ENCODE assay signal across 8 cellular contexts in the genomic region with DNA sequence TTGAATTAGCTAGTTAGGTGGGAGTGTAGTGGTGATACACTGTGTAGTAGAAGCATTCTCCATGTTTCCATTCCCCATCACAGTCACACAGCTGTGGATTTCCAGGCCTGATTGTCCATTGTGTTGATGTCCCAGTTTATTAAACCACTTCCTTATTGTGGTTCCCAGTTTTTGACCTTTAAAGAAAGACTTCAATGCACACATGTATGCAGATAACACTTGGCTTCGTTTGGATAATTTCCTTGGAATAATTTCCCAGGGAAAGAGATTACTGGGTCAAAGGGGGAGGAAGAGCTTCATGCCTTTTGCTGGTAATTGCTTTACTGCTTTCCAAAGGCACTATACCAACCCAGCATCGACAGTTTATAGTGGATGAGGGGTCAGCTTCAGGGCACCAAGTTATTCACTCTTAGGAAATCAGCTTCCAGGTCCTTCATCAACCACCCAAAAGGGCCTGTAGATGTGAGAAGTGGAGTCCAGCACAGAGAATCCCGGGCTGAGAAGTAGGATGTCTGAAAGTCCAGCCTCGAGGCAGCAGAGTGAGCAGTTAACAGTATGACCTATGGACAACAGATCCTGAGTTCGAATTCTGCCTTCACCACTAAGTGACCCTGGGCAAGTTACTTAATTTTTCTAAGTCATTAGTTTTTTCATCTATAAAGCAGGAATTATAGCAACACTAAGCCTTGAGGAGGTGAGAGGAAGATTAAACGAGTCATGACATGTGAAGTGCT. TPM values are rescaled to one million over a fixed set of nuclear protein-coding genes. Genes with fewer than 3 reads are reported as not detected.
DNase-seq lines count a peak whose midpoint lies in the region; ATAC-seq, FAIRE-seq and TF ChIP-seq lines count a peak whose summit lies in the region.

No MANE protein-coding gene starts in this region.

- H3K36me3 ChIP-seq in OCI-LY3 (replicated peaks; ENCODE audit: low read depth, low read length) (no peaks in the 10 kb centered on the region), endothelial cell of umbilical vein (ENCODE audit: control insufficient read depth in 2 of 2, extremely low read depth in 1 of 2, insufficient read depth in 2 of 2, low read length in 2 of 2) (no peaks in the 10 kb centered on the region)
- H3K36me3 ChIP-seq in naive thymus-derived CD4-positive, alpha-beta T cell (ENCODE audit: control insufficient read depth in 2 of 3, insufficient read depth in 3 of 3, low read length in 3 of 3) = no peaks in the 10 kb centered on the region

- H3K4me1 Mint-ChIP-seq in naive thymus-derived CD4-positive, alpha-beta T cell = peaks cover 58 to 99% (median 83%) of the 10 kb centered on the region in 7 donors

- no peaks in the 10 kb centered on the region for H3K9me1 ChIP-seq in endothelial cell of umbilical vein (replicated peaks; ENCODE audit: control insufficient read depth, extremely low read depth, insufficient read depth, low read length)

- peak in 1 of 2 experiments; percentile 63 for DNase-seq in A549 (ENCODE audit: low read depth in 1 of 2, low spot score in 1 of 2)
- peak; percentile 94 for DNase-seq in endothelial cell of umbilical vein (ENCODE audit: low read depth, low spot score)
- peak in 1 of 9 donors; percentile 6 for DNase-seq in naive thymus-derived CD4-positive, alpha-beta T cell

- CTCF ChIA-PET in A549 (lab: Yijun Ruan, JAX) (interaction anchor here (0.6 to 36.6 kb wide), 39 partner anchors 11 to 1148 kb away, joined by 3 to 1144 read pairs (median 7); partner anchors contain the start of genes CCR7, GJD3, IGFBP4 and TNS4), endothelial cell of umbilical vein (lab: Charles Lee) (interaction anchor here (0.6 to 9.6 kb wide), 61 partner anchors 10 to 1133 kb away, joined by 3 to 304 read pairs (median 6); partner anchors contain the start of genes CDC6, GJD3, IGFBP4 and TNS4)
- CTCF ChIA-PET in naive thymus-derived CD4-positive, alpha-beta T cell (lab: Charles Lee) = interaction anchor here (0.6 to 9.2 kb wide), 49 partner anchors 10 to 588 kb away, joined by 3 to 88 read pairs (median 6); partner anchors contain the start of genes GJD3, IGFBP4 and TOP2A

- intact Hi-C loops in endothelial cell of umbilical vein (cut with micrococcal nuclease) = loop anchor here (1.0 to 5.0 kb wide), 10 partner anchors 33 to 244 kb away; partner anchors contain the start of genes IGFBP4 and TOP2A
- intact Hi-C loops in naive thymus-derived CD4-positive, alpha-beta T cell (cut with micrococcal nuclease) = loop anchor here (1.0 to 2.0 kb wide), 16 partner anchors 9 to 314 kb away; partner anchors contain the start of genes IGFBP4 (in 1 of the 2) and WIPF2 (in 1 of the 2)

- H3K27ac ChIP-seq in A549 (peak overlapping the region; percentile 95 to 99), OCI-LY3 (ENCODE audit: low read length) (peak overlapping the region; percentile 92), endothelial cell of umbilical vein (ENCODE audit: insufficient read depth, low read depth, low read length) (peak overlapping the region; percentile 74)
- no peak overlapping the region for H3K27ac ChIP-seq in naive thymus-derived CD4-positive, alpha-beta T cell (ENCODE audit: low read depth, low read length)

- no TSS peak for BruUV-seq in endothelial cell of umbilical vein (replicated peaks; lab: Mats Ljungman, UMichigan)

- WGBS in A549 (ENCODE audit: missing lambda C conversion rate) = 36% methylated on average over 6 of the region's 6 CpGs

- H3K4me1 ChIP-seq in A549 = peaks cover 71% of the 10 kb centered on the region
- H3K4me1 ChIP-seq in OCI-LY3 (ENCODE audit: low read length) = peaks cover 61% of the 10 kb centered on the region
- peaks cover 37% of the 10 kb centered on the region for H3K4me1 ChIP-seq in endothelial cell of umbilical vein (ENCODE audit: control insufficient read depth, extremely low read depth, insufficient read depth, low read length)
- peaks cover 73 to 74% of the 10 kb centered on the region in 2 donors for H3K4me1 ChIP-seq in naive thymus-derived CD4-positive, alpha-beta T cell (ENCODE audit: control insufficient read depth in 2 of 2, insufficient read depth in 2 of 2, low read length in 2 of 2)

- no peak for TF ChIP-seq POLR2A in A549 (IDR thresholded peaks at IDR 0.05; ENCODE audit: low read length)
- TF ChIP-seq POLR2A in endothelial cell of umbilical vein (IDR thresholded peaks at IDR 0.05; ENCODE audit: low read depth, low read length) = no peak

- H3K27ac Mint-ChIP-seq in naive thymus-derived CD4-positive, alpha-beta T cell = peak overlapping the region; percentile 92 to 99 (median 97)

- TF ChIP-seq RAD21 in A549 (conservative IDR thresholded peaks at IDR 0.05 in 1 of 2, IDR thresholded peaks at IDR 0.05 in 1 of 2) = no peak

- no peaks in the 10 kb centered on the region for H3K27me3 ChIP-seq in OCI-LY3 (ENCODE audit: low read depth, low read length)
- H3K27me3 ChIP-seq in endothelial cell of umbilical vein (ENCODE audit: control insufficient read depth in 2 of 2, insufficient read depth in 2 of 2, low read length in 2 of 2) = peaks cover 0 to 11% of the 10 kb centered on the region in 2 experiments
- no peaks in the 10 kb centered on the region for H3K27me3 ChIP-seq in naive thymus-derived CD4-positive, alpha-beta T cell (ENCODE audit: control insufficient read depth in 2 of 2, insufficient read depth in 2 of 2, low read length in 2 of 2)

- POLR2A ChIA-PET in A549 (lab: Yijun Ruan, JAX) (interaction anchor here (0.6 to 9.7 kb wide), 23 partner anchors 10 to 171 kb away, joined by 3 to 177 read pairs (median 9); partner anchors contain the start of genes IGFBP4 and TOP2A), endothelial cell of umbilical vein (lab: Charles Lee) (interaction anchor here (1.0 to 1.9 kb wide), 6 partner anchors 29 to 115 kb away, joined by 3 to 9 read pairs (median 4); partner anchors contain the start of genes IGFBP4 and TOP2A)
- POLR2A ChIA-PET in naive thymus-derived CD4-positive, alpha-beta T cell (lab: Charles Lee) = interaction anchor here (0.6 to 45.4 kb wide), 31 partner anchors 11 to 225 kb away, joined by 3 to 1524 read pairs (median 6); partner anchors contain the start of genes CCR7, IGFBP4, RARA and TOP2A

- H3K36me3 Mint-ChIP-seq in naive thymus-derived CD4-positive, alpha-beta T cell = peaks cover 0 to 29% (median 0%) of the 10 kb centered on the region in 5 donors

- no peaks in the 10 kb centered on the region for H4K20me1 ChIP-seq in OCI-LY3 (ENCODE audit: insufficient read depth, low read length)
- no peaks in the 10 kb centered on the region for H4K20me1 ChIP-seq in endothelial cell of umbilical vein (replicated peaks; ENCODE audit: control insufficient read depth, extremely low read depth, insufficient read depth, low read length)

- H3K4me3 ChIP-seq in A549 = no peak overlapping the region
- peak overlapping the region; percentile 71 for H3K4me3 ChIP-seq in OCI-LY3 (ENCODE audit: low read length)
- H3K4me3 ChIP-seq in endothelial cell of umbilical vein (replicated peaks in 1 of 3; ENCODE audit: insufficient read depth in 1 of 3, low read depth in 1 of 3, low read length in 3 of 3) = peak overlapping the region in 1 of 3 experiments; percentile 11
- H3K4me3 ChIP-seq in naive thymus-derived CD4-positive, alpha-beta T cell (ENCODE audit: low read length) = no peak overlapping the region

- H3K4me3 Mint-ChIP-seq in naive thymus-derived CD4-positive, alpha-beta T cell = peak overlapping the region in 8 of 10 donors; percentile 12 to 90 (median 78)

- H2AFZ ChIP-seq in OCI-LY3 (ENCODE audit: low read depth, low read length) (no peak overlapping the region), endothelial cell of umbilical vein (ENCODE audit: low read depth, low read length) (peak overlapping the region; percentile 9)

- dilution Hi-C loops in endothelial cell of umbilical vein (cut with MboI; ENCODE audit: extremely low pct_ligation_motif_present, low sequenced_read_pairs) = no loop called here

- H3K27me3 Mint-ChIP-seq in naive thymus-derived CD4-positive, alpha-beta T cell = peaks cover 0 to 3% (median 0%) of the 10 kb centered on the region in 5 donors

- H3K4me2 ChIP-seq in A549 (peak overlapping the region; percentile 60), OCI-LY3 (ENCODE audit: low read length) (peak overlapping the region; percentile 77), endothelial cell of umbilical vein (ENCODE audit: insufficient read depth, low read length) (peak overlapping the region; percentile 44)

- H3K9me3 ChIP-seq in A549 (no peaks in the 10 kb centered on the region), OCI-LY3 (ENCODE audit: insufficient read depth, low read length) (no peaks in the 10 kb centered on the region), endothelial cell of umbilical vein (replicated peaks; ENCODE audit: control insufficient read depth, insufficient read depth, low read length) (no peaks in the 10 kb centered on the region)
- H3K9me3 ChIP-seq in naive thymus-derived CD4-positive, alpha-beta T cell (ENCODE audit: control insufficient read depth in 2 of 3, low read length in 3 of 3) = no peaks in the 10 kb centered on the region

- H3K9ac ChIP-seq in OCI-LY3 (ENCODE audit: low read length) = peak overlapping the region; percentile 63
- peak overlapping the region; percentile 48 for H3K9ac ChIP-seq in endothelial cell of umbilical vein (replicated peaks; ENCODE audit: extremely low read depth, insufficient read depth, low read length)

- ATAC-seq in A549 (peak in 1 of 2 experiments; percentile 25; a peak in 3 of 6 replicates), HG03135 (IDR thresholded peaks at IDR 0.05; ENCODE audit: unreplicated experiment) (no peak), HG03175 (IDR thresholded peaks at IDR 0.05; ENCODE audit: unreplicated experiment) (no peak), GM18867 (IDR thresholded peaks at IDR 0.05; ENCODE audit: unreplicated experiment) (no peak), GM21526 (IDR thresholded peaks at IDR 0.05; ENCODE audit: low FRiP score, unreplicated experiment) (no peak)
- ATAC-seq in naive thymus-derived CD4-positive, alpha-beta T cell = no peak

- no peak for TF ChIP-seq CTCF in A549 (IDR thresholded peaks at IDR 0.05)
- TF ChIP-seq CTCF in OCI-LY3 (IDR thresholded peaks at IDR 0.05; ENCODE audit: low read depth, low read length) = no peak
- no peak for TF ChIP-seq CTCF in endothelial cell of umbilical vein (IDR thresholded peaks at IDR 0.05; ENCODE audit: extremely low read depth in 1 of 2, insufficient read depth in 1 of 2, low read depth in 1 of 2, low read length in 2 of 2)

- H3K9me3 Mint-ChIP-seq in naive thymus-derived CD4-positive, alpha-beta T cell = peaks cover 0 to 7% (median 0%) of the 10 kb centered on the region in 11 donors

- peak; percentile 43 for FAIRE-seq in A549 (lab: Jason Lieb, UNC)
- peak; percentile 95 for FAIRE-seq in endothelial cell of umbilical vein (lab: Jason Lieb, UNC)

- no peaks in the 10 kb centered on the region for H3K79me2 ChIP-seq in OCI-LY3 (ENCODE audit: low read length)
- H3K79me2 ChIP-seq in endothelial cell of umbilical vein (ENCODE audit: control insufficient read depth, insufficient read depth, low read length) = no peaks in the 10 kb centered on the region

- no peak for TF ChIP-seq EP300 in A549 (IDR thresholded peaks at IDR 0.05)

RNA-seq across cellular contexts. Expression of gene TNS4, which starts 31.3 kb away (rescaled TPM):
- polyA plus RNA-seq in A549 (2011; rRNA removed) = 24.2 and 45.9 TPM in 2 replicates
- 18.0 and 30.2 TPM in 2 replicates for polyA plus RNA-seq in A549 (2012; cell fraction: cytosol; rRNA removed)
- 83.8 and 125 TPM in 2 replicates for polyA plus RNA-seq in A549 (2012; cell fraction: nucleus; rRNA removed)
- 61.6 to 75.9 TPM (median 73.5 TPM) in 3 replicates for polyA plus RNA-seq in A549 (2017; fragmentation: RNase III; extraction: RNeasy Plus Mini Kit Qiagen cat#74134 plus additional on column Dnase treatment)
- 62.8 and 79.7 TPM in 2 replicates for polyA minus RNA-seq in A549 (2011; rRNA and poly(A)+ RNA removed)
- total RNA-seq in endothelial cell of umbilical vein = not detected in 2 replicates
- not detected in 2 replicates for polyA plus RNA-seq in endothelial cell of umbilical vein
- polyA plus RNA-seq in endothelial cell of umbilical vein (2011; cell fraction: cytosol; rRNA removed) = not detected in 2 replicates
- not detected in 2 replicates for polyA plus RNA-seq in endothelial cell of umbilical vein (2011; cell fraction: nucleus; rRNA removed)
- polyA plus RNA-seq in endothelial cell of umbilical vein (2012) = not detected in 2 replicates
- not detected in 2 replicates for polyA minus RNA-seq in endothelial cell of umbilical vein
- 10.8 TPM for polyA minus RNA-seq in endothelial cell of umbilical vein (2011; cell fraction: cytosol; rRNA and poly(A)+ RNA removed)
- not detected in 2 replicates for polyA minus RNA-seq in endothelial cell of umbilical vein (2011; cell fraction: nucleus; rRNA and poly(A)+ RNA removed)
- total RNA-seq in naive thymus-derived CD4-positive, alpha-beta T cell = 10 to 100 TPM in 1 of 5 experiments, 1 to 10 TPM in 2, not detected in 2; 1.2 to 10.3 (median 1.3) TPM
- not detected for polyA plus RNA-seq in naive thymus-derived CD4-positive, alpha-beta T cell

RNA-seq across cellular contexts. Expression of gene CCR7, which starts 32.6 kb away (rescaled TPM):
- polyA plus RNA-seq in A549 (2011; rRNA removed) (1.4 and 1.9 TPM in 2 replicates), A549 (2017; fragmentation: RNase III; extraction: RNeasy Plus Mini Kit Qiagen cat#74134 plus additional on column Dnase treatment) (0.72 to 0.84 TPM (median 0.76 TPM) in 3 replicates), endothelial cell of umbilical vein (0.18 and 0.25 TPM in 2 replicates)
- 0.79 and 1.5 TPM in 2 replicates for polyA plus RNA-seq in A549 (2012; cell fraction: cytosol; rRNA removed)
- 3.0 and 3.2 TPM in 2 replicates for polyA plus RNA-seq in A549 (2012; cell fraction: nucleus; rRNA removed)
- 1.7 and 3.3 TPM in 2 replicates for polyA minus RNA-seq in A549 (2011; rRNA and poly(A)+ RNA removed)
- total RNA-seq in endothelial cell of umbilical vein = 0.30 TPM in 1 of 2 replicates, not detected in the other
- 0.04 TPM in 1 of 2 replicates, not detected in the other for polyA plus RNA-seq in endothelial cell of umbilical vein (2011; cell fraction: cytosol; rRNA removed)
- polyA plus RNA-seq in endothelial cell of umbilical vein (2011; cell fraction: nucleus; rRNA removed) = 0.14 TPM in 1 of 2 replicates, not detected in the other
- polyA plus RNA-seq in endothelial cell of umbilical vein (2012) = not detected in 2 replicates
- 0.62 TPM in 1 of 2 replicates, not detected in the other for polyA minus RNA-seq in endothelial cell of umbilical vein
- polyA minus RNA-seq in endothelial cell of umbilical vein (2011; cell fraction: cytosol; rRNA and poly(A)+ RNA removed) = not detected
- polyA minus RNA-seq in endothelial cell of umbilical vein (2011; cell fraction: nucleus; rRNA and poly(A)+ RNA removed) = not detected in 2 replicates
- total RNA-seq in naive thymus-derived CD4-positive, alpha-beta T cell = 100 to 1,000 TPM; 153 to 675 (median 262) TPM
- 1,000 to 10,000 TPM; 1,350 to 2,301 TPM for polyA plus RNA-seq in naive thymus-derived CD4-positive, alpha-beta T cell

Comparison
In these comparisons a context has a peak if more than half of its experiments do, and no peak if none do; other contexts are left out.
1. RNA of gene TNS4, which starts 31.3 kb away (polyA plus RNA-seq): 18.0 to 125 TPM in A549; not detected in endothelial cell of umbilical vein and not detected in naive thymus-derived CD4-positive, alpha-beta T cell; every median in the first group is over 10 times any median in the second.
2. RNA of gene CCR7, which starts 32.6 kb away (polyA plus RNA-seq): 1,350 to 2,301 TPM in naive thymus-derived CD4-positive, alpha-beta T cell; 0.72 to 3.2 TPM in A549 and 0.04 to 0.25 TPM in endothelial cell of umbilical vein; every median in the first group is over 100 times any median in the second.
3. Peak in every context shown above with its lines, with median percentiles within 50 percentile points of each other: H3K4me2 ChIP-seq.